ENCODE assay signal across 15 cellular contexts in genomic region chr14:99256483-99256874, GRCh38. TPM values are rescaled to one million over a fixed set of nuclear protein-coding genes. Genes with fewer than 3 reads are reported as not detected.
DNase-seq lines count a peak whose midpoint lies in the region; ATAC-seq lines count a peak whose summit lies in the region.
"Had no signal": no experiment of that assay in that cellular context is flagged by ENCODE, and none has a peak within 500 bp of the region (broad histone marks: within the 10 kb centered on the region; RNA-seq: fewer than 3 reads in every experiment).

No MANE protein-coding gene starts in this region.

- H3K9me3 Mint-ChIP-seq in activated T-helper 1 cell treated with anti-CD3 and anti-CD28 coated beads, Interleukin-12 subunit alpha, Interleukin-12 subunit beta, Interleukin-2, Interleukin-4 antibody, amounts not matched to agents 30 ng/mL and 10 ng/mL and 1 ng/mL, durations not matched to agents 14 hours and 24 hours and 36 hours: no peaks in the 10 kb centered on the region

- H3K4me1 Mint-ChIP-seq in activated T-helper 1 cell treated with anti-CD3 and anti-CD28 coated beads, Interleukin-12 subunit alpha, Interleukin-12 subunit beta, Interleukin-2, Interleukin-4 antibody, amounts not matched to agents 30 ng/mL and 10 ng/mL and 1 ng/mL, durations not matched to agents 14 hours and 24 hours and 36 hours (ENCODE audit: low read depth): peaks cover 98% of the 10 kb centered on the region

- H3K27me3 Mint-ChIP-seq in activated T-helper 1 cell treated with anti-CD3 and anti-CD28 coated beads, Interleukin-12 subunit alpha, Interleukin-12 subunit beta, Interleukin-2, Interleukin-4 antibody, amounts not matched to agents 30 ng/mL and 10 ng/mL and 1 ng/mL, durations not matched to agents 14 hours and 24 hours and 36 hours (ENCODE audit: insufficient read depth): no peaks in the 10 kb centered on the region

- ATAC-seq in esophagus mucosa (peak; percentile 11), GM21515 (IDR thresholded peaks at IDR 0.05; ENCODE audit: unreplicated experiment) (no peak)
- ATAC-seq: mucosa of descending colon, PC-3 had no signal

- intact Hi-C loops in activated T-helper 1 cell treated with anti-CD3 and anti-CD28 coated beads, Interleukin-12 subunit alpha, Interleukin-12 subunit beta, Interleukin-2, Interleukin-4 antibody, amounts not matched to agents 30 ng/mL and 10 ng/mL and 1 ng/mL, durations not matched to agents 14 hours and 24 hours and 36 hours (cut with micrococcal nuclease): no loop called here

- H3K4me3 Mint-ChIP-seq in activated T-helper 1 cell treated with anti-CD3 and anti-CD28 coated beads, Interleukin-12 subunit alpha, Interleukin-12 subunit beta, Interleukin-2, Interleukin-4 antibody, amounts not matched to agents 30 ng/mL and 10 ng/mL and 1 ng/mL, durations not matched to agents 14 hours and 24 hours and 36 hours: peak overlapping the region; percentile 99

- H3K27ac Mint-ChIP-seq in activated T-helper 1 cell treated with anti-CD3 and anti-CD28 coated beads, Interleukin-12 subunit alpha, Interleukin-12 subunit beta, Interleukin-2, Interleukin-4 antibody, amounts not matched to agents 30 ng/mL and 10 ng/mL and 1 ng/mL, durations not matched to agents 14 hours and 24 hours and 36 hours: peak overlapping the region; percentile 100

- DNase-seq in stimulated activated CD4-positive, alpha-beta T cell treated with anti-CD3 and anti-CD28 coated beads, Interleukin-4, amount 100 ng/mL, for 1 hour: peak; percentile 5
- no peak for DNase-seq in stimulated activated CD4-positive, alpha-beta T cell treated with anti-CD3 and anti-CD28 coated beads, Interleukin-15, amount 100 ng/mL, for 24 hours
- DNase-seq in activated T-helper 1 cell treated with anti-CD3 and anti-CD28 coated beads, Interleukin-12 subunit alpha, Interleukin-12 subunit beta, Interleukin-2, Interleukin-4 antibody, amounts not matched to agents 30 ng/mL and 10 ng/mL and 1 ng/mL, durations not matched to agents 14 hours and 24 hours and 36 hours (ENCODE audit: low spot score): no peak
- DNase-seq in NOMO-1 (lab: John Stamatoyannopoulos, UW; ENCODE audit: unreplicated experiment in 2 of 2) (no peak), NCI-H345 treated with DMSO at 0.1 percent for 48 hours (lab: John Stamatoyannopoulos, UW; ENCODE audit: unreplicated experiment) (no peak)
- DNase-seq: left ventricle myocardium inferior, NCI-H146, NCI-H2171 treated with DMSO at 0.1 percent for 48 hours, NCI-H774, PC-3, SHP77 treated with DMSO at 0.1 percent for 48 hours had no signal

- peaks cover 36% of the 10 kb centered on the region for H3K36me3 Mint-ChIP-seq in activated T-helper 1 cell treated with anti-CD3 and anti-CD28 coated beads, Interleukin-12 subunit alpha, Interleukin-12 subunit beta, Interleukin-2, Interleukin-4 antibody, amounts not matched to agents 30 ng/mL and 10 ng/mL and 1 ng/mL, durations not matched to agents 14 hours and 24 hours and 36 hours (ENCODE audit: low read depth)
- H3K36me3 Mint-ChIP-seq: IgD-negative memory B cell had no signal

RNA-seq across cellular contexts. Expression of gene BCL11B, which starts 15.5 kb away (rescaled TPM):
- 43.5 and 45.4 TPM in 2 replicates for total RNA-seq in activated T-helper 1 cell treated with anti-CD3 and anti-CD28 coated beads, Interleukin-12 subunit alpha, Interleukin-12 subunit beta, Interleukin-2, Interleukin-4 antibody, amounts not matched to agents 30 ng/mL and 10 ng/mL and 1 ng/mL, durations not matched to agents 14 hours and 24 hours and 36 hours
- 10.6 TPM for total RNA-seq in esophagus mucosa
